In the genomic region with DNA sequence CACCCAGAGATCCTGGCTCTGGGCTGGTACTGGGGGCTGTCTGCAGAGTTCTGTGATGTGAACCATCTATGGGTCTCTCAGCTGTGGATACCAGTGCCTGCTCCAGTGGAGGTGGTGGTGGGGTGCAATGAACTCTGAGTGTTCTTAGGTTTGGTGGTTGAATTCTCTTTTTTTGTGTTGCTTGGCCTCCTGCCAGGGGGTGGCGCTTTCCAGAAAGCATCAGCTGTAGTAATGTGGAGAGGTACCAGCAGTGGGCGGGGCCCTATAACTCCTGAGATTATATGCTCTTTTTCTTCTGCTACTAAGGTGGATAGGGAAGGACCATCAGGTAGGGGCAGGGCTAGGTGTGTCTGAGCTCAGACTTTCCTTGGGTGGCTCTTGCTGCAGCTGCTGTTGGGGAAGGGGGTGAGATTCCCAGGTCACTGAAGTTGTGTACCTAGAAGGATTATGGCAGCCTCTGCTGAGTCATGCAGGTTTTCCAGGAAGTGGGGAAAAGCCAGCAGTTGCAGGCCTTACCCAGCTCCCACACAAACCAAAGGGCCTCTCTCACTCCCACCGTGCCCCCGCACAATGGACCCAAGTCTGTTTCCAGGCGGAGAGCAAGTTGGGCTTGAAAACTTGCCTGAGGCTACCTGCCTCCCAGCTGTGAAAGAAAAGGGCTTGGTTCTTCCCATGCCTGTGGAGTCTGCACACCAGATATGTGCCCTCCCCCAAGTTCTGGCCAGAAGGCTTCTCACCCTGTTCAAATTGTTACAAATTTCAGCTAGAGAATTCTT, we compare ENCODE assay signal across 2 cellular contexts.
TF ChIP-seq lines count a peak whose summit lies in the region.

No MANE protein-coding gene starts in this region.

TF ChIP-seq in IMR-90, 13 proteins besides CTCF, POLR2A, EP300 and RAD21:
- TF ChIP-seq, protein P1, sequence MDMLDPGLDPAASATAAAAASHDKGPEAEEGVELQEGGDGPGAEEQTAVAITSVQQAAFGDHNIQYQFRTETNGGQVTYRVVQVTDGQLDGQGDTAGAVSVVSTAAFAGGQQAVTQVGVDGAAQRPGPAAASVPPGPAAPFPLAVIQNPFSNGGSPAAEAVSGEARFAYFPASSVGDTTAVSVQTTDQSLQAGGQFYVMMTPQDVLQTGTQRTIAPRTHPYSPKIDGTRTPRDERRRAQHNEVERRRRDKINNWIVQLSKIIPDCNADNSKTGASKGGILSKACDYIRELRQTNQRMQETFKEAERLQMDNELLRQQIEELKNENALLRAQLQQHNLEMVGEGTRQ (IDR thresholded peaks at IDR 0.05; ENCODE audit: low read depth, low read length) = no peak
- TF ChIP-seq SMC3 (IDR thresholded peaks at IDR 0.05; ENCODE audit: low read depth, low read length) (no peak), BHLHE40 (IDR thresholded peaks at IDR 0.05; ENCODE audit: low read depth, low read length) (no peak), MXI1 (IDR thresholded peaks at IDR 0.05; ENCODE audit: borderline replicate concordance, low read depth, low read length) (no peak), RFX5 (IDR thresholded peaks at IDR 0.05; ENCODE audit: low read depth, low read length) (no peak), CHD1 (IDR thresholded peaks at IDR 0.05; ENCODE audit: low read depth, low read length) (no peak), NFE2L2 (IDR thresholded peaks at IDR 0.05; ENCODE audit: low read depth, low read length) (no peak), CEBPB (IDR thresholded peaks at IDR 0.05; ENCODE audit: low read depth, low read length) (no peak), MAFK (IDR thresholded peaks at IDR 0.05; ENCODE audit: low read depth, low read length) (no peak), RCOR1 (IDR thresholded peaks at IDR 0.05; ENCODE audit: insufficient replicate concordance, low read length) (no peak), MAZ (IDR thresholded peaks at IDR 0.05; ENCODE audit: borderline replicate concordance, low read depth, low read length) (no peak), FOS (IDR thresholded peaks at IDR 0.05; ENCODE audit: low read depth, low read length) (no peak)
- TF ChIP-seq, protein P2, sequence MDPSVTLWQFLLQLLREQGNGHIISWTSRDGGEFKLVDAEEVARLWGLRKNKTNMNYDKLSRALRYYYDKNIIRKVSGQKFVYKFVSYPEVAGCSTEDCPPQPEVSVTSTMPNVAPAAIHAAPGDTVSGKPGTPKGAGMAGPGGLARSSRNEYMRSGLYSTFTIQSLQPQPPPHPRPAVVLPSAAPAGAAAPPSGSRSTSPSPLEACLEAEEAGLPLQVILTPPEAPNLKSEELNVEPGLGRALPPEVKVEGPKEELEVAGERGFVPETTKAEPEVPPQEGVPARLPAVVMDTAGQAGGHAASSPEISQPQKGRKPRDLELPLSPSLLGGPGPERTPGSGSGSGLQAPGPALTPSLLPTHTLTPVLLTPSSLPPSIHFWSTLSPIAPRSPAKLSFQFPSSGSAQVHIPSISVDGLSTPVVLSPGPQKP (IDR thresholded peaks at IDR 0.05; ENCODE audit: borderline replicate concordance, low read depth, low read length) = no peak

TF ChIP-seq in WTC11, 78 proteins besides CTCF, POLR2A, EP300 and RAD21:
- no peak for TF ChIP-seq RORB (CRISPR knock-in tag; IDR thresholded peaks at IDR 0.05)
- TF ChIP-seq, protein P3, sequence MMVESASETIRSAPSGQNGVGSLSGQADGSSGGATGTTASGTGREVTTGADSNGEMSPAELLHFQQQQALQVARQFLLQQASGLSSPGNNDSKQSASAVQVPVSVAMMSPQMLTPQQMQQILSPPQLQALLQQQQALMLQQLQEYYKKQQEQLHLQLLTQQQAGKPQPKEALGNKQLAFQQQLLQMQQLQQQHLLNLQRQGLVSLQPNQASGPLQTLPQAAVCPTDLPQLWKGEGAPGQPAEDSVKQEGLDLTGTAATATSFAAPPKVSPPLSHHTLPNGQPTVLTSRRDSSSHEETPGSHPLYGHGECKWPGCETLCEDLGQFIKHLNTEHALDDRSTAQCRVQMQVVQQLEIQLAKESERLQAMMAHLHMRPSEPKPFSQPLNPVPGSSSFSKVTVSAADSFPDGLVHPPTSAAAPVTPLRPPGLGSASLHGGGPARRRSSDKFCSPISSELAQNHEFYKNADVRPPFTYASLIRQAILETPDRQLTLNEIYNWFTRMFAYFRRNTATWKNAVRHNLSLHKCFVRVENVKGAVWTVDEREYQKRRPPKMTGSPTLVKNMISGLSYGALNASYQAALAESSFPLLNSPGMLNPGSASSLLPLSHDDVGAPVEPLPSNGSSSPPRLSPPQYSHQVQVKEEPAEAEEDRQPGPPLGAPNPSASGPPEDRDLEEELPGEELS (CRISPR knock-in tag; IDR thresholded peaks at IDR 0.05) = no peak
- no peak for TF ChIP-seq ZNF423 (CRISPR knock-in tag; IDR thresholded peaks at IDR 0.05)
- TF ChIP-seq, protein P4, sequence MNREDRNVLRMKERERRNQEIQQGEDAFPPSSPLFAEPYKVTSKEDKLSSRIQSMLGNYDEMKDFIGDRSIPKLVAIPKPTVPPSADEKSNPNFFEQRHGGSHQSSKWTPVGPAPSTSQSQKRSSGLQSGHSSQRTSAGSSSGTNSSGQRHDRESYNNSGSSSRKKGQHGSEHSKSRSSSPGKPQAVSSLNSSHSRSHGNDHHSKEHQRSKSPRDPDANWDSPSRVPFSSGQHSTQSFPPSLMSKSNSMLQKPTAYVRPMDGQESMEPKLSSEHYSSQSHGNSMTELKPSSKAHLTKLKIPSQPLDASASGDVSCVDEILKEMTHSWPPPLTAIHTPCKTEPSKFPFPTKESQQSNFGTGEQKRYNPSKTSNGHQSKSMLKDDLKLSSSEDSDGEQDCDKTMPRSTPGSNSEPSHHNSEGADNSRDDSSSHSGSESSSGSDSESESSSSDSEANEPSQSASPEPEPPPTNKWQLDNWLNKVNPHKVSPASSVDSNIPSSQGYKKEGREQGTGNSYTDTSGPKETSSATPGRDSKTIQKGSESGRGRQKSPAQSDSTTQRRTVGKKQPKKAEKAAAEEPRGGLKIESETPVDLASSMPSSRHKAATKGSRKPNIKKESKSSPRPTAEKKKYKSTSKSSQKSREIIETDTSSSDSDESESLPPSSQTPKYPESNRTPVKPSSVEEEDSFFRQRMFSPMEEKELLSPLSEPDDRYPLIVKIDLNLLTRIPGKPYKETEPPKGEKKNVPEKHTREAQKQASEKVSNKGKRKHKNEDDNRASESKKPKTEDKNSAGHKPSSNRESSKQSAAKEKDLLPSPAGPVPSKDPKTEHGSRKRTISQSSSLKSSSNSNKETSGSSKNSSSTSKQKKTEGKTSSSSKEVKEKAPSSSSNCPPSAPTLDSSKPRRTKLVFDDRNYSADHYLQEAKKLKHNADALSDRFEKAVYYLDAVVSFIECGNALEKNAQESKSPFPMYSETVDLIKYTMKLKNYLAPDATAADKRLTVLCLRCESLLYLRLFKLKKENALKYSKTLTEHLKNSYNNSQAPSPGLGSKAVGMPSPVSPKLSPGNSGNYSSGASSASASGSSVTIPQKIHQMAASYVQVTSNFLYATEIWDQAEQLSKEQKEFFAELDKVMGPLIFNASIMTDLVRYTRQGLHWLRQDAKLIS (CRISPR knock-in tag; IDR thresholded peaks at IDR 0.05; ENCODE audit: borderline replicate concordance) = no peak
- no peak for TF ChIP-seq MXD4 (CRISPR knock-in tag; IDR thresholded peaks at IDR 0.05; ENCODE audit: borderline replicate concordance)
- no peak for TF ChIP-seq FOXJ3 (CRISPR knock-in tag; IDR thresholded peaks at IDR 0.05; ENCODE audit: borderline replicate concordance)
- TF ChIP-seq PRRX2 (CRISPR knock-in tag; IDR thresholded peaks at IDR 0.05) = no peak
- no peak for TF ChIP-seq FOXP1 (CRISPR knock-in tag; IDR thresholded peaks at IDR 0.05; ENCODE audit: borderline replicate concordance)
